In genomic region chr3:4656646-4657318, GRCh38 we compare ENCODE assay signal across 1 cellular context.
TF ChIP-seq lines count a peak whose summit lies in the region.

No MANE protein-coding gene starts in this region.

TF ChIP-seq in SK-N-SH, 30 proteins besides CTCF, POLR2A, EP300 and RAD21 (continued from another document):
- TF ChIP-seq USF2 (IDR thresholded peaks at IDR 0.05; ENCODE audit: borderline replicate concordance, low read depth, low read length): no peak
- no peak for TF ChIP-seq MAX (IDR thresholded peaks at IDR 0.05; ENCODE audit: low read depth)
- TF ChIP-seq MXI1 (IDR thresholded peaks at IDR 0.05; ENCODE audit: low read depth, low read length): no peak
- no peak for TF ChIP-seq IRF3 (IDR thresholded peaks at IDR 0.05; ENCODE audit: low read depth, low read length)
- no peak for TF ChIP-seq NFIC (IDR thresholded peaks at IDR 0.05; ENCODE audit: borderline replicate concordance)
- no peak for TF ChIP-seq RFX5 (IDR thresholded peaks at IDR 0.05; ENCODE audit: low read length)
- TF ChIP-seq SMC3 (IDR thresholded peaks at IDR 0.05; ENCODE audit: low read depth, low read length): no peak
- no peak for TF ChIP-seq GABPA (IDR thresholded peaks at IDR 0.05; ENCODE audit: low read depth)
- no peak for TF ChIP-seq TAF1 (IDR thresholded peaks at IDR 0.05; ENCODE audit: borderline replicate concordance, low read depth, low read length)
- TF ChIP-seq FOSL2 (IDR thresholded peaks at IDR 0.05; ENCODE audit: borderline replicate concordance, low read depth): no peak
- TF ChIP-seq GATA2 (CRISPR knock-in tag; IDR thresholded peaks at IDR 0.05): no peak
